8 cellular contexts compared by ENCODE assay signal in genomic region chr1:206684003-206684402, GRCh38. TPM values are rescaled to one million over a fixed set of nuclear protein-coding genes. Genes with fewer than 3 reads are reported as not detected.
A peak's percentile ranks its signal among the peaks of the same experiment; 100 is the strongest.
DNase-seq lines count a peak whose midpoint lies in the region; ATAC-seq, FAIRE-seq and TF ChIP-seq lines count a peak whose summit lies in the region.

No MANE protein-coding gene starts in this region.

- no peak for FAIRE-seq in RCC 7860 (lab: Jason Lieb, UNC)

- peaks cover 12% of the 10 kb centered on the region for H3K36me3 Mint-ChIP-seq in activated CD4-positive, alpha-beta T cell treated with anti-CD3 and anti-CD28 coated beads, Interleukin-2, amount 10 ng/mL, durations not matched to agents 24 days and 14 days (ENCODE audit: low read depth)
- H3K36me3 Mint-ChIP-seq in activated CD8-positive, alpha-beta T cell treated with anti-CD3 and anti-CD28 coated beads for 36 hours (ENCODE audit: low read depth) = peaks cover 3% of the 10 kb centered on the region
- H3K36me3 Mint-ChIP-seq in stimulated activated naive B cell treated with anti-CD40 and anti-IgM and Interleukin-4, amounts not matched to agents 10 μg/mL and 1 μg/mL and 100 μg/mL, for 72 hours = peaks cover 7 to 9% of the 10 kb centered on the region in 2 donors

- peak overlapping the region; percentile 38 for H3K4me3 ChIP-seq in iPS-11a (ENCODE audit: low read depth, low read length)

- H3K27ac Mint-ChIP-seq in activated CD4-positive, alpha-beta T cell treated with anti-CD3 and anti-CD28 coated beads, Interleukin-2, amount 10 ng/mL, durations not matched to agents 24 days and 14 days = peak overlapping the region; percentile 83
- H3K27ac Mint-ChIP-seq in activated CD8-positive, alpha-beta T cell treated with anti-CD3 and anti-CD28 coated beads for 36 hours = no peak overlapping the region
- no peak overlapping the region for H3K27ac Mint-ChIP-seq in stimulated activated naive B cell treated with anti-CD40 and anti-IgM and Interleukin-4, amounts not matched to agents 10 μg/mL and 1 μg/mL and 100 μg/mL, for 72 hours

- H3K4me1 Mint-ChIP-seq in activated CD4-positive, alpha-beta T cell treated with anti-CD3 and anti-CD28 coated beads, Interleukin-2, amount 10 ng/mL, durations not matched to agents 24 days and 14 days = peaks cover 54% of the 10 kb centered on the region
- H3K4me1 Mint-ChIP-seq in activated CD8-positive, alpha-beta T cell treated with anti-CD3 and anti-CD28 coated beads for 36 hours (ENCODE audit: low read depth) = peaks cover 54% of the 10 kb centered on the region
- peaks cover 68 to 87% of the 10 kb centered on the region in 2 donors for H3K4me1 Mint-ChIP-seq in stimulated activated naive B cell treated with anti-CD40 and anti-IgM and Interleukin-4, amounts not matched to agents 10 μg/mL and 1 μg/mL and 100 μg/mL, for 72 hours

- peak overlapping the region; percentile 89 for H3K4me3 Mint-ChIP-seq in activated CD4-positive, alpha-beta T cell treated with anti-CD3 and anti-CD28 coated beads, Interleukin-2, amount 10 ng/mL, durations not matched to agents 24 days and 14 days
- peak overlapping the region; percentile 66 for H3K4me3 Mint-ChIP-seq in activated CD8-positive, alpha-beta T cell treated with anti-CD3 and anti-CD28 coated beads for 36 hours
- peak overlapping the region; percentile 36 to 77 for H3K4me3 Mint-ChIP-seq in stimulated activated naive B cell treated with anti-CD40 and anti-IgM and Interleukin-4, amounts not matched to agents 10 μg/mL and 1 μg/mL and 100 μg/mL, for 72 hours

- no peak for TF ChIP-seq CTCF in activated CD8-positive, alpha-beta T cell treated with anti-CD3 and anti-CD28 coated beads for 36 hours (IDR thresholded peaks at IDR 0.05)

- POLR2A ChIA-PET in activated CD8-positive, alpha-beta T cell treated with anti-CD3 and anti-CD28 coated beads for 36 hours (lab: Charles Lee) = interaction anchor here (1.0 to 1.4 kb wide), 4 partner anchors 11 to 46 kb away, joined by 3 read pairs; no protein-coding TSS in a partner anchor

- H3K27me3 Mint-ChIP-seq in activated CD4-positive, alpha-beta T cell treated with anti-CD3 and anti-CD28 coated beads, Interleukin-2, amount 10 ng/mL, durations not matched to agents 24 days and 14 days = peaks cover 7% of the 10 kb centered on the region
- no peaks in the 10 kb centered on the region for H3K27me3 Mint-ChIP-seq in activated CD8-positive, alpha-beta T cell treated with anti-CD3 and anti-CD28 coated beads for 36 hours
- H3K27me3 Mint-ChIP-seq in stimulated activated naive B cell treated with anti-CD40 and anti-IgM and Interleukin-4, amounts not matched to agents 10 μg/mL and 1 μg/mL and 100 μg/mL, for 72 hours = no peaks in the 10 kb centered on the region

- intact Hi-C loops in activated CD4-positive, alpha-beta T cell treated with anti-CD3 and anti-CD28 coated beads, Interleukin-2, amount 10 ng/mL, durations not matched to agents 24 days and 14 days (cut with micrococcal nuclease) = loop anchor here (1.0 to 5.0 kb wide), 3 partner anchors 33 to 72 kb away; partner anchors contain the start of gene EIF2D
- intact Hi-C loops in activated CD8-positive, alpha-beta T cell treated with anti-CD3 and anti-CD28 coated beads for 36 hours (cut with micrococcal nuclease) = no loop called here
- intact Hi-C loops in sciatic nerve (cut with DNase I) = no loop called here

- CTCF ChIA-PET in activated CD8-positive, alpha-beta T cell treated with anti-CD3 and anti-CD28 coated beads for 36 hours (lab: Charles Lee) = interaction anchor here (0.7 to 4.6 kb wide), 5 partner anchors 11 to 193 kb away, joined by 4 to 34 read pairs (median 5); no protein-coding TSS in a partner anchor

- no peak for DNase-seq in activated CD4-positive, alpha-beta T cell treated with anti-CD3 and anti-CD28 coated beads, Interleukin-2, amount 10 ng/mL, durations not matched to agents 24 days and 14 days
- DNase-seq in activated CD4-positive, alpha-beta T cell treated with anti-CD3 and anti-CD28 coated beads for 4 hours = no peak
- no peak for DNase-seq in activated CD8-positive, alpha-beta T cell treated with anti-CD3 and anti-CD28 coated beads for 36 hours
- DNase-seq in stimulated activated naive B cell treated with anti-CD40 and anti-IgM and Interleukin-4, amounts not matched to agents 10 μg/mL and 1 μg/mL and 100 μg/mL, for 72 hours = no peak
- DNase-seq in sciatic nerve (ENCODE audit: low spot score) = no peak
- DNase-seq in RCC 7860 (ENCODE audit: low spot score) = no peak
- no peak for DNase-seq in stimulated activated CD4-positive, alpha-beta T cell treated with anti-CD3 and anti-CD28 coated beads, Interleukin-4, amount 100 ng/mL, for 1 hour

- H3K9me3 Mint-ChIP-seq in activated CD4-positive, alpha-beta T cell treated with anti-CD3 and anti-CD28 coated beads, Interleukin-2, amount 10 ng/mL, durations not matched to agents 24 days and 14 days = no peaks in the 10 kb centered on the region
- H3K9me3 Mint-ChIP-seq in activated CD8-positive, alpha-beta T cell treated with anti-CD3 and anti-CD28 coated beads for 36 hours = no peaks in the 10 kb centered on the region
- H3K9me3 Mint-ChIP-seq in stimulated activated naive B cell treated with anti-CD40 and anti-IgM and Interleukin-4, amounts not matched to agents 10 μg/mL and 1 μg/mL and 100 μg/mL, for 72 hours = no peaks in the 10 kb centered on the region

- no peak for ATAC-seq in activated CD8-positive, alpha-beta T cell treated with anti-CD3 and anti-CD28 coated beads for 36 hours
- no peak for ATAC-seq in stimulated activated naive B cell treated with anti-CD40 and anti-IgM and Interleukin-4, amounts not matched to agents 10 μg/mL and 1 μg/mL and 100 μg/mL, for 72 hours (replicated peaks)
- ATAC-seq in sciatic nerve = no peak

RNA-seq across cellular contexts. Expression of gene MAPKAPK2, which starts 0.7 kb away (rescaled TPM):
- total RNA-seq in activated CD4-positive, alpha-beta T cell treated with anti-CD3 and anti-CD28 coated beads, Interleukin-2, amount 10 ng/mL, durations not matched to agents 24 days and 14 days = 95.1 and 97.4 TPM in 2 replicates
- total RNA-seq in activated CD8-positive, alpha-beta T cell treated with anti-CD3 and anti-CD28 coated beads for 36 hours = 10 to 100 TPM; 50.4 to 51.4 TPM
- total RNA-seq in sciatic nerve = 56.3 TPM

RNA-seq across cellular contexts. Expression of gene DYRK3, which starts 48.7 kb away (rescaled TPM):
- 16.5 and 16.9 TPM in 2 replicates for total RNA-seq in activated CD4-positive, alpha-beta T cell treated with anti-CD3 and anti-CD28 coated beads, Interleukin-2, amount 10 ng/mL, durations not matched to agents 24 days and 14 days
- total RNA-seq in activated CD8-positive, alpha-beta T cell treated with anti-CD3 and anti-CD28 coated beads for 36 hours = 1 to 10 TPM; 4.7 to 4.9 TPM
- 9.5 TPM for total RNA-seq in sciatic nerve
